Comparison of ENCODE assay signal across 21 cellular contexts in the genomic region with DNA sequence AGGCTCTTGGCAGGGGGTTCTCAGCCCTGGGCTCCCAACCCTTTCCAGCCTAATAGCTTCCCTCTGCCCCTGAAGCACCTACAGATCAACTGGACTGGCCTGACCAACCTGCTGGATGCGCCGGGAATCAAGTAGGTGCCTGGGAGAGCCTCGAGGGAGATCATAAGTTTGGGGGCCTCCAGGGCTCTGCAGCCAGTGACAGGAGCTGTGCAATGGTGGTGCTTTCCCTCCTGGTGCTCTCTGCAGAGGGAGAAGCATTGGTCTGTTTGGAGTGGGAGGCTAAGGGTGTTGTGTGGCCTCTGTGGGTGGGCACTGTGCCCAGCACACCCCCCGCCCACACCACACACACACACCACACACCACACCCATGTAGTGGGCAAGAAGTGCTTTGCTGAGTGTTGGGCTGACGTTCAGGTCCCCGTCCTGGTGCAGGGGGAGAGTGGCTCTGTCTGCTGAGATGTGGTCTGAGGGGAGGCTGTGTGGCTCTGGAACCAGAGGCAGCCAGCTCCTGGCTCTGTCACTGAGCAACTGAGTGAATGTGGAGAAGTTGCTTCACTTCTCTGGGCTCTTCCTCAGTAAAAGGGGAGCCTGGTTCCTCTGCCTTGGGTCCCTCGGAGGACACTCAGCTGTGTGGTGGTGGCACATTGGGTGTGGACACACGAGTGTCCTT. TPM values are rescaled to one million over a fixed set of nuclear protein-coding genes. Genes with fewer than 3 reads are reported as not detected.
"Had no signal": no experiment of that assay in that cellular context is flagged by ENCODE, and none has a peak within 500 bp of the region (broad histone marks: within the 10 kb centered on the region; RNA-seq: fewer than 3 reads in every experiment).

No MANE protein-coding gene starts in this region.

- H3K36me3 ChIP-seq: adrenal gland, ascending aorta, brain microvascular endothelial cell, left ventricle myocardium inferior had no signal

- H3K4me1 ChIP-seq: adrenal gland, ascending aorta, foreskin keratinocyte, tibial artery had no signal

- H3K36me3 Mint-ChIP-seq: activated naive CD8-positive, alpha-beta T cell had no signal

- DNase-seq: activated CD4-positive, alpha-beta T cell treated with anti-CD3 and anti-CD28 coated beads, Interleukin-2, amount 50 U/mL, for 48 hours; activated naive CD4-positive, alpha-beta T cell; activated T-cell treated with anti-CD3 and anti-CD28 coated beads, Interleukin-2, amount 50 U/mL, for 24 hours; brain microvascular endothelial cell; central memory CD4-positive, alpha-beta T cell; effector memory CD4-positive, alpha-beta T cell; foreskin keratinocyte; left ventricle myocardium inferior; occipital lobe; retina; stimulated activated CD4-positive, alpha-beta T cell treated with anti-CD3 and anti-CD28 coated beads, Interleukin-4, amount 100 ng/mL, for 24 hours; stimulated activated naive CD8-positive, alpha-beta T cell treated with anti-CD3 and anti-CD28 coated beads, Interleukin-15, Interleukin-2, amounts not matched to agents 100 U/mL and 50 U/mL, for 24 hours; T-helper 9 cell; tibial artery had no signal

- H3K9me3 ChIP-seq: adrenal gland, ascending aorta, left ventricle myocardium inferior, tibial artery had no signal

- H3K27me3 ChIP-seq: ascending aorta, brain microvascular endothelial cell, foreskin keratinocyte had no signal

- H3K27ac ChIP-seq: adrenal gland, ascending aorta, brain microvascular endothelial cell, foreskin keratinocyte, left ventricle myocardium inferior, tibial artery had no signal

- H3K27ac Mint-ChIP-seq: activated naive CD8-positive, alpha-beta T cell; activated T-cell treated with anti-CD3 and anti-CD28 coated beads, Interleukin-2, amount 50 U/mL, for 24 hours; activated T-helper 17 cell treated with anti-CD3 and anti-CD28 coated beads, Interleukin-2, amount 50 U/mL, for 72 hours; progenitor cell of endocrine pancreas; WTC11 had no signal

- H3K9me3 Mint-ChIP-seq: activated T-cell treated with anti-CD3 and anti-CD28 coated beads, Interleukin-2, amount 50 U/mL, for 24 hours; activated T-helper 17 cell treated with anti-CD3 and anti-CD28 coated beads, Interleukin-2, amount 50 U/mL, for 72 hours; WTC11 had no signal

- ATAC-seq: activated T-helper 17 cell treated with anti-CD3 and anti-CD28 coated beads, Interleukin-2, amount 50 U/mL, for 72 hours; stimulated activated naive CD8-positive, alpha-beta T cell treated with anti-CD3 and anti-CD28 coated beads, Interleukin-15, Interleukin-2, amounts not matched to agents 100 U/mL and 50 U/mL, for 24 hours had no signal

- H3K4me3 ChIP-seq: adrenal gland, ascending aorta, left ventricle myocardium inferior, tibial artery had no signal

- H3K4me3 Mint-ChIP-seq: activated naive CD8-positive, alpha-beta T cell; activated T-cell treated with anti-CD3 and anti-CD28 coated beads, Interleukin-2, amount 50 U/mL, for 24 hours; activated T-helper 17 cell treated with anti-CD3 and anti-CD28 coated beads, Interleukin-2, amount 50 U/mL, for 72 hours; WTC11 had no signal

- H3K27me3 Mint-ChIP-seq: activated T-helper 17 cell treated with anti-CD3 and anti-CD28 coated beads, Interleukin-2, amount 50 U/mL, for 72 hours; progenitor cell of endocrine pancreas had no signal

RNA-seq across cellular contexts. Expression of a gene that starts 26.3 kb away (rescaled TPM):
- total RNA-seq: ascending aorta, glomerular endothelial cell had no signal
